9 cellular contexts compared by ENCODE assay signal in the genomic region with DNA sequence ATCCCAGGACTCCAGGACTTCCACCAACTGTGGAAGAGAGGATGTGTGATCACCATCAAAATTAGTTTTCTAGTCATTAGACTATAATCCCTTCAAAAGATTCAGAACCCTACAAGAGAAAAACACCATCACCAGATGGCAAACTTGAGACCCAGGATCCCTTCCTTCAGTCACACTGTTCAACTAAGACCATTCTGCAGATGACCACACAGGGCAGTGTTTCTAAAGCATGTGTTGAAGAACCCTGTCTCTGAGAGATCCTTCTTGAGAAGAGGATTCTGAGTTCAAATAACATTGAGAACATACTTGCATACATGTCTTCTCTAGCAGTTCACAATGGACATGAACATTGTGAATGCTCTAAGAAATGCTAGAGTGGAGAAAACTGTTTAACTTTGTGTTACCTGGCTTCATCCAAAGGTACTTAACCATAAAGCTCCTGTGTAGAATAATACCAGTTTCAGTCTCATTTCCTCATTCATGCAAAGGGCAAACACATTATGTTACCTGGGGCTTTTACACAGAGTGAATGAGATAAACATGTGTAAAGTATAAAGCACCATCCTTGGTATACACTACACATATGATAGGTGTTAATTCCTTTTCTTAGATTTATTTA. TPM values are rescaled to one million over a fixed set of nuclear protein-coding genes. Genes with fewer than 3 reads are reported as not detected.
DNase-seq lines count a peak whose midpoint lies in the region; ATAC-seq and TF ChIP-seq lines count a peak whose summit lies in the region.
"Had no signal": no experiment of that assay in that cellular context is flagged by ENCODE, and none has a peak within 500 bp of the region (broad histone marks: within the 10 kb centered on the region; RNA-seq: fewer than 3 reads in every experiment).

No MANE protein-coding gene starts in this region.

- peak; percentile 37; the same call in 1 of the 3 replicates for TF ChIP-seq CTCF in GM12872 (IDR thresholded peaks at IDR 0.05; ENCODE audit: insufficient read depth, low read depth, low read length)
- TF ChIP-seq CTCF in Loucy (conservative IDR thresholded peaks at IDR 0.05; ENCODE audit: low read length): peak; percentile 47

- intact Hi-C loops in Right ventricle myocardium superior (cut with DNase I): no loop called here

- H3F3A ChIP-seq in Loucy (ENCODE audit: low read depth): no peaks in the 10 kb centered on the region

- H4K20me1 ChIP-seq in Loucy (ENCODE audit: insufficient read depth, low read length, poor library complexity, severe bottlenecking): no peaks in the 10 kb centered on the region
- H4K20me1 ChIP-seq: BLaER1 had no signal

- no peak overlapping the region for H3K4me3 ChIP-seq in Loucy (ENCODE audit: low read length, poor library complexity, severe bottlenecking)
- H3K4me3 ChIP-seq: BLaER1 had no signal

- peaks cover 30% of the 10 kb centered on the region for H3K4me1 ChIP-seq in Loucy (ENCODE audit: insufficient read depth, low read length, poor library complexity, severe bottlenecking)

- ATAC-seq in GM19397 (IDR thresholded peaks at IDR 0.05; ENCODE audit: unreplicated experiment) (peak; percentile 79), HG02885 (IDR thresholded peaks at IDR 0.05; ENCODE audit: poor library complexity, unreplicated experiment) (peak; percentile 68), Right ventricle myocardium superior (ENCODE audit: poor library complexity) (no peak)

- no peak overlapping the region for H3K9ac ChIP-seq in Loucy (ENCODE audit: low read depth, low read length, poor library complexity, severe bottlenecking)
- H3K9ac ChIP-seq: BLaER1 had no signal

- no peak for DNase-seq in stimulated activated CD4-positive, alpha-beta T cell treated with anti-CD3 and anti-CD28 coated beads, Interleukin-4, amount 100 ng/mL, for 24 hours
- DNase-seq in OCI-M2 (lab: John Stamatoyannopoulos, UW; ENCODE audit: unreplicated experiment): no peak
- DNase-seq in Right ventricle myocardium superior: no peak
- no peak for DNase-seq in NCI-H526 treated with DMSO at 0.1 percent for 48 hours (lab: John Stamatoyannopoulos, UW)

- H2AFZ ChIP-seq in Loucy (ENCODE audit: low read length): no peak overlapping the region

- H3K4me2 ChIP-seq in Loucy (ENCODE audit: low read depth, low read length, poor library complexity, severe bottlenecking): no peak overlapping the region
- H3K4me2 ChIP-seq: BLaER1 had no signal

- H3K9me2 ChIP-seq in Loucy (replicated peaks; ENCODE audit: low read depth, low read length): no peaks in the 10 kb centered on the region

- no peaks in the 10 kb centered on the region for H3K79me2 ChIP-seq in Loucy (ENCODE audit: insufficient read depth, low read length)

- no peaks in the 10 kb centered on the region for H3K36me3 ChIP-seq in Loucy (ENCODE audit: insufficient read depth, low read length)
- H3K36me3 ChIP-seq: BLaER1 had no signal

- H3K9me3 ChIP-seq in Loucy (ENCODE audit: insufficient read depth, low read depth, low read length): no peaks in the 10 kb centered on the region
- H3K9me3 ChIP-seq: BLaER1 had no signal

- no peaks in the 10 kb centered on the region for H3K27me3 ChIP-seq in Loucy (ENCODE audit: insufficient read depth, low read length, poor library complexity, severe bottlenecking)
- H3K27me3 ChIP-seq: BLaER1 had no signal

RNA-seq across cellular contexts. Expression of gene ADGRG7, which starts 2.4 kb away (rescaled TPM):
- total RNA-seq in Right ventricle myocardium superior: not detected
